Comparison of ENCODE assay signal across 1 cellular context in genomic region chr7:100655908-100656674, GRCh38.
TF ChIP-seq lines count a peak whose summit lies in the region.

Gene ACTL6B (minus strand): TSS chr7:100656448. CDS start chr7:100656354, 94 bp downstream.

TF ChIP-seq in HepG2, 621 proteins besides CTCF, POLR2A, EP300 and RAD21 (continued from another document and continues in another):
- TF ChIP-seq PRDM10 (CRISPR knock-in tag; IDR thresholded peaks at IDR 0.05; ENCODE audit: low read depth) (peak; percentile 61; the same call in 1 of the 2 replicates), ARNT (IDR thresholded peaks at IDR 0.05) (no peak), HBP1 (CRISPR knock-in tag; IDR thresholded peaks at IDR 0.05; ENCODE audit: low read depth) (peak; percentile 92), TEAD3 (CRISPR knock-in tag; optimal IDR thresholded peaks at IDR 0.05; ENCODE audit: borderline replicate concordance) (no peak), MYC (CRISPR knock-in tag; IDR thresholded peaks at IDR 0.05; ENCODE audit: borderline replicate concordance) (no peak), ATF5 (CRISPR knock-in tag; IDR thresholded peaks at IDR 0.05; ENCODE audit: low read depth) (no peak), SRSF4 (IDR thresholded peaks at IDR 0.05; ENCODE audit: low read depth, low read length, poor library complexity, severe bottlenecking) (no peak), SIX1 (CRISPR knock-in tag; IDR thresholded peaks at IDR 0.05; ENCODE audit: borderline replicate concordance) (no peak), NFAT5 (CRISPR knock-in tag; IDR thresholded peaks at IDR 0.05) (0 out of 2 replicates have a peak, but pooled peaks have one; percentile 50), ZNF30 (CRISPR knock-in tag; IDR thresholded peaks at IDR 0.05) (peak; percentile 92), ZBTB42 (CRISPR knock-in tag; IDR thresholded peaks at IDR 0.05) (no peak), ZNF34 (CRISPR knock-in tag; IDR thresholded peaks at IDR 0.05; ENCODE audit: borderline replicate concordance) (no peak), ZSCAN20 (CRISPR knock-in tag; IDR thresholded peaks at IDR 0.05; ENCODE audit: borderline replicate concordance) (no peak), PRDM4 (CRISPR knock-in tag; IDR thresholded peaks at IDR 0.05; ENCODE audit: borderline replicate concordance) (no peak), KAT7 (CRISPR knock-in tag; IDR thresholded peaks at IDR 0.05; ENCODE audit: borderline replicate concordance) (no peak), HNRNPLL (IDR thresholded peaks at IDR 0.05; ENCODE audit: low read depth, low read length, poor library complexity, severe bottlenecking) (peak; percentile 99), ZBTB10 (CRISPR knock-in tag; IDR thresholded peaks at IDR 0.05; ENCODE audit: borderline replicate concordance) (no peak), CAMTA2 (CRISPR knock-in tag; IDR thresholded peaks at IDR 0.05; ENCODE audit: borderline replicate concordance) (no peak; the same call in 1 of the 2 replicates), SMAD9 (CRISPR knock-in tag; IDR thresholded peaks at IDR 0.05) (no peak; the same call in 1 of the 2 replicates), ZNF577 (CRISPR knock-in tag; IDR thresholded peaks at IDR 0.05; ENCODE audit: borderline replicate concordance, low read depth) (no peak), NFE2L2 (IDR thresholded peaks at IDR 0.05; ENCODE audit: low read length) (no peak), SCMH1 (CRISPR knock-in tag; IDR thresholded peaks at IDR 0.05; ENCODE audit: borderline replicate concordance) (no peak), NCOR1 (IDR thresholded peaks at IDR 0.05; ENCODE audit: borderline replicate concordance, low read length) (no peak), ZBTB38 (CRISPR knock-in tag; IDR thresholded peaks at IDR 0.05) (no peak), HHEX (CRISPR knock-in tag; IDR thresholded peaks at IDR 0.05) (no peak), ZNF326 (CRISPR knock-in tag; IDR thresholded peaks at IDR 0.05; ENCODE audit: borderline replicate concordance) (no peak), ZMAT3 (CRISPR knock-in tag; conservative IDR thresholded peaks at IDR 0.05) (peak; percentile 92), SRY (CRISPR knock-in tag; IDR thresholded peaks at IDR 0.05) (peak; percentile 84; the same call in 1 of the 2 replicates), ZNF282 (IDR thresholded peaks at IDR 0.05; ENCODE audit: partially characterized antibody) (no peak), SMAD1 (CRISPR knock-in tag; IDR thresholded peaks at IDR 0.05; ENCODE audit: borderline replicate concordance, low read depth) (no peak), ZBTB43 (CRISPR knock-in tag; conservative IDR thresholded peaks at IDR 0.05) (0 out of 2 replicates have a peak, but pooled peaks have one; percentile 75), FLYWCH1 (CRISPR knock-in tag; IDR thresholded peaks at IDR 0.05) (no peak), ATF7 (IDR thresholded peaks at IDR 0.05) (no peak), ATF7 (CRISPR knock-in tag; IDR thresholded peaks at IDR 0.05) (no peak), AGO2 (optimal IDR thresholded peaks at IDR 0.05; ENCODE audit: low read depth, low read length) (no peak), MAFK (conservative IDR thresholded peaks at IDR 0.05 in 1 of 2, IDR thresholded peaks at IDR 0.05 in 1 of 2; ENCODE audit: low read length in 2 of 2) (no peak), ZNF746 (CRISPR knock-in tag; IDR thresholded peaks at IDR 0.05) (no peak; the same call in 1 of the 2 replicates), THAP7 (CRISPR knock-in tag; IDR thresholded peaks at IDR 0.05) (0 out of 2 replicates have a peak, but pooled peaks have one; percentile 33), MNT (IDR thresholded peaks at IDR 0.05) (no peak), KLF13 (CRISPR knock-in tag; IDR thresholded peaks at IDR 0.05) (no peak), NR2F1 (CRISPR knock-in tag; IDR thresholded peaks at IDR 0.05) (no peak)
